In genomic region chr1:183231545-183231944, GRCh38 we compare ENCODE assay signal across 23 cellular contexts. TPM values are rescaled to one million over a fixed set of nuclear protein-coding genes. Genes with fewer than 3 reads are reported as not detected.
DNase-seq lines count a peak whose midpoint lies in the region; ATAC-seq and TF ChIP-seq lines count a peak whose summit lies in the region.
"Had no signal": no experiment of that assay in that cellular context is flagged by ENCODE, and none has a peak within 500 bp of the region (broad histone marks: within the 10 kb centered on the region; RNA-seq: fewer than 3 reads in every experiment).

No MANE protein-coding gene starts in this region.

- H3K27me3 ChIP-seq in liver (ENCODE audit: control insufficient read depth in 4 of 4, insufficient read depth in 4 of 4, low read length in 3 of 4) = no peaks in the 10 kb centered on the region
- no peaks in the 10 kb centered on the region for H3K27me3 ChIP-seq in HAP-1 (ENCODE audit: low read depth)
- H3K27me3 ChIP-seq: Peyer's patch had no signal

- peaks cover 6% of the 10 kb centered on the region for H3K36me3 Mint-ChIP-seq in HFFc6 (ENCODE audit: low read depth)
- no peaks in the 10 kb centered on the region for H3K36me3 Mint-ChIP-seq in stimulated activated memory B cell treated with anti-CD40 and anti-IgM and Interleukin-4, amounts not matched to agents 10 μg/mL and 1 μg/mL and 100 μg/mL, for 72 hours

- DNase-seq in HFFc6 (no peak), HPDE6-E6E7 (ENCODE audit: extremely low spot score) (no peak), HAP-1 (ENCODE audit: low spot score in 2 of 2) (no peak)
- DNase-seq: AML-193; CD4-positive, alpha-beta T cell; DMS79; EL; GDM1; KG1; MM.1S; NCI-H2029; NCI-H446; NCI-H524 treated with DMSO at 0.1 percent for 48 hours; Peyer's patch; SIG-M5 had no signal

- H3K27ac Mint-ChIP-seq in HFFc6 = peak overlapping the region; percentile 27; the same call in 1 of the 2 replicates
- no peak overlapping the region for H3K27ac Mint-ChIP-seq in stimulated activated memory B cell treated with anti-CD40 and anti-IgM and Interleukin-4, amounts not matched to agents 10 μg/mL and 1 μg/mL and 100 μg/mL, for 72 hours
- H3K27ac Mint-ChIP-seq: CD4-positive, alpha-beta T cell had no signal

- TF ChIP-seq RAD21 in liver (IDR thresholded peaks at IDR 0.05) = no peak

- 83% methylated on average over 1 of the region's 1 CpG for WGBS in liver

- H3K27ac ChIP-seq in 22Rv1 = peak overlapping the region; percentile 54
- peak overlapping the region; percentile 98 for H3K27ac ChIP-seq in VCaP
- no peak overlapping the region for H3K27ac ChIP-seq in liver (ENCODE audit: low read depth in 1 of 2, low read length in 2 of 2)
- H3K27ac ChIP-seq: BLaER1 treated with 17β-estradiol and CSF1 and Interleukin-3, amounts not matched to agents 10 nM and 100 nM; Peyer's patch; SK-N-MC had no signal

- no peak overlapping the region for H3K4me3 Mint-ChIP-seq in HFFc6
- H3K4me3 Mint-ChIP-seq in stimulated activated memory B cell treated with anti-CD40 and anti-IgM and Interleukin-4, amounts not matched to agents 10 μg/mL and 1 μg/mL and 100 μg/mL, for 72 hours = no peak overlapping the region
- H3K4me3 Mint-ChIP-seq: CD4-positive, alpha-beta T cell had no signal

- H3K4me1 Mint-ChIP-seq in HFFc6 (ENCODE audit: low read depth) = peaks cover 81% of the 10 kb centered on the region
- peaks cover 19% of the 10 kb centered on the region for H3K4me1 Mint-ChIP-seq in stimulated activated memory B cell treated with anti-CD40 and anti-IgM and Interleukin-4, amounts not matched to agents 10 μg/mL and 1 μg/mL and 100 μg/mL, for 72 hours

- H3K9me3 ChIP-seq in liver (ENCODE audit: control insufficient read depth in 4 of 4, low read length in 3 of 4) (no peaks in the 10 kb centered on the region), HAP-1 (no peaks in the 10 kb centered on the region)
- H3K9me3 ChIP-seq: BLaER1 treated with 17β-estradiol and CSF1 and Interleukin-3, amounts not matched to agents 10 nM and 100 nM; Peyer's patch had no signal

- H3K27me3 Mint-ChIP-seq in HFFc6 (ENCODE audit: insufficient read depth) = no peaks in the 10 kb centered on the region; the same call in 1 of the 2 replicates
- H3K27me3 Mint-ChIP-seq in stimulated activated memory B cell treated with anti-CD40 and anti-IgM and Interleukin-4, amounts not matched to agents 10 μg/mL and 1 μg/mL and 100 μg/mL, for 72 hours = peaks cover 19% of the 10 kb centered on the region
- H3K27me3 Mint-ChIP-seq: CD4-positive, alpha-beta T cell had no signal

- no peak for ATAC-seq in stimulated activated memory B cell treated with anti-CD40 and anti-IgM and Interleukin-4, amounts not matched to agents 10 μg/mL and 1 μg/mL and 100 μg/mL, for 72 hours
- ATAC-seq: GM12878, HCT116 had no signal

- in situ Hi-C loops in HAP-1 (cut with MboI; ENCODE audit: low sequenced_read_pairs) = loop anchor here (25.0 kb wide), 1 partner anchor 269 kb away; the partner anchor contains the start of gene SHCBP1L

- H3K4me1 ChIP-seq in liver (ENCODE audit: control insufficient read depth in 4 of 4, insufficient read depth in 4 of 4, low read length in 3 of 4) (no peaks in the 10 kb centered on the region), HAP-1 (peaks cover 14% of the 10 kb centered on the region)

- no peaks in the 10 kb centered on the region for H3K9me3 Mint-ChIP-seq in HFFc6
- H3K9me3 Mint-ChIP-seq in stimulated activated memory B cell treated with anti-CD40 and anti-IgM and Interleukin-4, amounts not matched to agents 10 μg/mL and 1 μg/mL and 100 μg/mL, for 72 hours = no peaks in the 10 kb centered on the region
- H3K9me3 Mint-ChIP-seq: CD4-positive, alpha-beta T cell had no signal

- no peak overlapping the region for H3K9ac ChIP-seq in liver (ENCODE audit: low read depth in 1 of 2, low read length in 2 of 2)
- H3K9ac ChIP-seq: BLaER1 treated with 17β-estradiol and CSF1 and Interleukin-3, amounts not matched to agents 10 nM and 100 nM had no signal

- no peaks in the 10 kb centered on the region for H3K36me3 ChIP-seq in liver (ENCODE audit: control insufficient read depth in 4 of 4, insufficient read depth in 3 of 4, low read depth in 1 of 4, low read length in 3 of 4)
- no peaks in the 10 kb centered on the region for H3K36me3 ChIP-seq in HAP-1 (replicated peaks)
- H3K36me3 ChIP-seq: BLaER1 treated with 17β-estradiol and CSF1 and Interleukin-3, amounts not matched to agents 10 nM and 100 nM had no signal

- no peak overlapping the region for H3K4me3 ChIP-seq in liver (ENCODE audit: low read depth in 1 of 3, low read length in 3 of 3)
- H3K4me3 ChIP-seq in HAP-1 = no peak overlapping the region
- H3K4me3 ChIP-seq: BLaER1 treated with 17β-estradiol and CSF1 and Interleukin-3, amounts not matched to agents 10 nM and 100 nM; GM12878; Peyer's patch; SK-N-MC had no signal

- no peak for TF ChIP-seq CTCF in 22Rv1 (IDR thresholded peaks at IDR 0.05)
- no peak for TF ChIP-seq CTCF in HFFc6 (IDR thresholded peaks at IDR 0.05)
- no peak for TF ChIP-seq CTCF in VCaP (conservative IDR thresholded peaks at IDR 0.05)
- TF ChIP-seq CTCF in liver (IDR thresholded peaks at IDR 0.05; ENCODE audit: low read depth, low read length, missing input control) = no peak

TF ChIP-seq in liver, 16 proteins besides CTCF, POLR2A, EP300 and RAD21:
- TF ChIP-seq TAF1 (conservative IDR thresholded peaks at IDR 0.05) (no peak), SP1 (IDR thresholded peaks at IDR 0.05) (peak; percentile 15)

RNA-seq across cellular contexts. Expression of gene LAMC2, which starts 45.5 kb away (rescaled TPM):
- 1 to 10 TPM; 1.5 to 2.3 (median 1.7) TPM for total RNA-seq in HFFc6 (2021; fragmentation: NEBNext Ultra II Directional; extraction: Animal tissue kit (Norgen Biotek cat#: 25700))
- total RNA-seq in liver = under 1 TPM; 0.05 to 0.42 TPM
- polyA plus RNA-seq in liver = under 1 TPM; 0.14 to 0.18 TPM
- total RNA-seq: CD4-positive, alpha-beta T cell had no signal

Comparison
In these comparisons a context has a peak if more than half of its experiments do, and no peak if none do; other contexts are left out.
1. H3K27ac ChIP-seq: peak in 22Rv1 (single experiment) and VCaP (single experiment); none in liver (0 of 2).